In genomic region chr7:139659922-139660316, GRCh38 we compare ENCODE assay signal across 16 cellular contexts.
DNase-seq lines count a peak whose midpoint lies in the region; ATAC-seq and TF ChIP-seq lines count a peak whose summit lies in the region.
"Had no signal": no experiment of that assay in that cellular context is flagged by ENCODE, and none has a peak within 500 bp of the region (broad histone marks: within the 10 kb centered on the region; RNA-seq: fewer than 3 reads in every experiment).

No MANE protein-coding gene starts in this region.

- H3K4me1 ChIP-seq in left ventricle myocardium inferior (peaks cover 100% of the 10 kb centered on the region), hepatocyte (ENCODE audit: insufficient read depth) (peaks cover 21% of the 10 kb centered on the region), uterus (peaks cover 0 to 4% of the 10 kb centered on the region in 2 donors)

- no peak overlapping the region for H2AFZ ChIP-seq in hepatocyte

- H3K9me3 ChIP-seq in left ventricle myocardium inferior (replicated peaks) (no peaks in the 10 kb centered on the region), hepatocyte (ENCODE audit: low read depth) (no peaks in the 10 kb centered on the region), uterus (no peaks in the 10 kb centered on the region)
- H3K9me3 ChIP-seq: Peyer's patch, spleen had no signal

- peaks cover 83% of the 10 kb centered on the region for H3K4me1 Mint-ChIP-seq in neural crest cell

- H3K27ac ChIP-seq in left ventricle myocardium inferior (replicated peaks) (peak overlapping the region; percentile 83), hepatocyte (peak overlapping the region; percentile 77), uterus (peak overlapping the region; percentile 45 to 64)
- H3K27ac ChIP-seq: brain microvascular endothelial cell, spleen had no signal

- WGBS in hepatocyte (ENCODE audit: low lambda C conversion rate, missing lambda C conversion rate), result 88% methylated on average over 2 of the region's 2 CpGs

- no peaks in the 10 kb centered on the region for H3K9me2 ChIP-seq in hepatocyte (replicated peaks; ENCODE audit: insufficient read depth)

- no peak overlapping the region for H3K4me2 ChIP-seq in hepatocyte

- H3K79me2 ChIP-seq in hepatocyte, result peaks cover 79% of the 10 kb centered on the region

- DNase-seq in left ventricle myocardium inferior (no peak), Right ventricle myocardium superior (no peak), hepatocyte (ENCODE audit: low spot score) (no peak), neural crest cell (ENCODE audit: low read depth, low spot score) (no peak), uterus (no peak), cerebellar cortex (ENCODE audit: low spot score) (no peak), anterior cingulate cortex (lab: John Stamatoyannopoulos, UW) (no peak)
- DNase-seq: activated CD4-positive, alpha-beta T cell treated with anti-CD3 and anti-CD28 coated beads, Interleukin-2, amount 50 U/mL, for 1 hour; activated naive CD4-positive, alpha-beta T cell treated with anti-CD3 and anti-CD28 coated beads, Interleukin-2, amount 50 U/mL, for 16 hours; brain microvascular endothelial cell; CD4-positive, alpha-beta memory T cell; effector memory CD8-positive, alpha-beta T cell; H9; Peyer's patch; spleen had no signal

- no peaks in the 10 kb centered on the region for H3K36me3 ChIP-seq in left ventricle myocardium inferior
- H3K36me3 ChIP-seq in hepatocyte (replicated peaks; ENCODE audit: insufficient read depth, low read depth), result no peaks in the 10 kb centered on the region
- H3K36me3 ChIP-seq in uterus, result no peaks in the 10 kb centered on the region
- H3K36me3 ChIP-seq: brain microvascular endothelial cell, Peyer's patch had no signal

- H3K4me3 ChIP-seq in left ventricle myocardium inferior (no peak overlapping the region), hepatocyte (no peak overlapping the region), uterus (no peak overlapping the region)
- H3K4me3 ChIP-seq: Peyer's patch, spleen had no signal

- intact Hi-C loops in left ventricle myocardium inferior (cut with micrococcal nuclease) (no loop called here), Right ventricle myocardium superior (cut with DNase I) (no loop called here), uterus (cut with DNase I; ENCODE audit: low total_unique reads) (loop anchor here (10.0 kb wide), 1 partner anchor 115 kb away; the partner anchor contains the start of gene HIPK2)

- TF ChIP-seq POLR2A in uterus (IDR thresholded peaks at IDR 0.05), result no peak

- no peaks in the 10 kb centered on the region for H3K27me3 ChIP-seq in left ventricle myocardium inferior (ENCODE audit: low read depth)
- no peaks in the 10 kb centered on the region for H3K27me3 ChIP-seq in hepatocyte
- no peaks in the 10 kb centered on the region for H3K27me3 ChIP-seq in uterus
- H3K27me3 ChIP-seq: brain microvascular endothelial cell, Peyer's patch, spleen had no signal

- peak overlapping the region; percentile 88 for H3K27ac Mint-ChIP-seq in neural crest cell (ENCODE audit: unreplicated experiment)

- peaks cover 2% of the 10 kb centered on the region for H3K36me3 Mint-ChIP-seq in neural crest cell (ENCODE audit: low read depth)

- peak overlapping the region; percentile 14 for H3K4me3 Mint-ChIP-seq in neural crest cell
- H3K4me3 Mint-ChIP-seq: CD4-positive, alpha-beta memory T cell; effector memory CD8-positive, alpha-beta T cell; H9 had no signal

- no peaks in the 10 kb centered on the region for H3K9me3 Mint-ChIP-seq in neural crest cell
- H3K9me3 Mint-ChIP-seq: CD4-positive, alpha-beta memory T cell; effector memory CD8-positive, alpha-beta T cell; H9 had no signal

- H3K27me3 Mint-ChIP-seq in neural crest cell (ENCODE audit: low read depth), result no peaks in the 10 kb centered on the region
- H3K27me3 Mint-ChIP-seq: CD4-positive, alpha-beta memory T cell; effector memory CD8-positive, alpha-beta T cell had no signal

- TF ChIP-seq CTCF in left ventricle myocardium inferior (IDR thresholded peaks at IDR 0.05; ENCODE audit: borderline replicate concordance) (no peak), hepatocyte (IDR thresholded peaks at IDR 0.05; ENCODE audit: poor library complexity) (no peak), neural crest cell (conservative IDR thresholded peaks at IDR 0.05) (no peak), uterus (IDR thresholded peaks at IDR 0.05) (no peak)

- ATAC-seq in Right ventricle myocardium superior (ENCODE audit: poor library complexity) (no peak), GM19023 (IDR thresholded peaks at IDR 0.05; ENCODE audit: unreplicated experiment) (no peak)
- ATAC-seq: effector memory CD8-positive, alpha-beta T cell had no signal

- peaks cover 8% of the 10 kb centered on the region for H4K20me1 ChIP-seq in hepatocyte (ENCODE audit: insufficient read depth, poor library complexity, severe bottlenecking)
